Comparison of ENCODE assay signal across 3 cellular contexts in genomic region chr6:25006565-25007001, GRCh38.
TF ChIP-seq lines count a peak whose summit lies in the region.

No MANE protein-coding gene starts in this region.

TF ChIP-seq in liver, 16 proteins besides CTCF, POLR2A, EP300 and RAD21:
- TF ChIP-seq, protein P1, sequence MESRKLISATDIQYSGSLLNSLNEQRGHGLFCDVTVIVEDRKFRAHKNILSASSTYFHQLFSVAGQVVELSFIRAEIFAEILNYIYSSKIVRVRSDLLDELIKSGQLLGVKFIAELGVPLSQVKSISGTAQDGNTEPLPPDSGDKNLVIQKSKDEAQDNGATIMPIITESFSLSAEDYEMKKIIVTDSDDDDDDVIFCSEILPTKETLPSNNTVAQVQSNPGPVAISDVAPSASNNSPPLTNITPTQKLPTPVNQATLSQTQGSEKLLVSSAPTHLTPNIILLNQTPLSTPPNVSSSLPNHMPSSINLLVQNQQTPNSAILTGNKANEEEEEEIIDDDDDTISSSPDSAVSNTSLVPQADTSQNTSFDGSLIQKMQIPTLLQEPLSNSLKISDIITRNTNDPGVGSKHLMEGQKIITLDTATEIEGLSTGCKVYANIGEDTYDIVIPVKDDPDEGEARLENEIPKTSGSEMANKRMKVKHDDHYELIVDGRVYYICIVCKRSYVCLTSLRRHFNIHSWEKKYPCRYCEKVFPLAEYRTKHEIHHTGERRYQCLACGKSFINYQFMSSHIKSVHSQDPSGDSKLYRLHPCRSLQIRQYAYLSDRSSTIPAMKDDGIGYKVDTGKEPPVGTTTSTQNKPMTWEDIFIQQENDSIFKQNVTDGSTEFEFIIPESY (IDR thresholded peaks at IDR 0.05), result peak; percentile 16
- TF ChIP-seq REST (IDR thresholded peaks at IDR 0.05) (no peak), EGR1 (IDR thresholded peaks at IDR 0.05; ENCODE audit: low read depth in 2 of 2) (peak; percentile 66 to 92), NR2F2 (IDR thresholded peaks at IDR 0.05) (no peak), GABPA (IDR thresholded peaks at IDR 0.05 in 1 of 2, conservative IDR thresholded peaks at IDR 0.05 in 1 of 2) (peak; percentile 37 to 68), FOXA1 (IDR thresholded peaks at IDR 0.05) (no peak), SP1 (IDR thresholded peaks at IDR 0.05) (peak; percentile 80), TAF1 (conservative IDR thresholded peaks at IDR 0.05) (no peak), RXRA (IDR thresholded peaks at IDR 0.05) (peak; percentile 45 to 48), YY1 (IDR thresholded peaks at IDR 0.05) (peak; percentile 48), FOXA2 (IDR thresholded peaks at IDR 0.05) (no peak), HNF4G (IDR thresholded peaks at IDR 0.05) (no peak), JUND (IDR thresholded peaks at IDR 0.05) (peak; percentile 55 to 93), HNF4A (conservative IDR thresholded peaks at IDR 0.05) (peak; percentile 38 to 53)
- TF ChIP-seq, protein P2, sequence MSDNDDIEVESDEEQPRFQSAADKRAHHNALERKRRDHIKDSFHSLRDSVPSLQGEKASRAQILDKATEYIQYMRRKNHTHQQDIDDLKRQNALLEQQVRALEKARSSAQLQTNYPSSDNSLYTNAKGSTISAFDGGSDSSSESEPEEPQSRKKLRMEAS (IDR thresholded peaks at IDR 0.05), result peak; percentile 93
- TF ChIP-seq, protein P3, sequence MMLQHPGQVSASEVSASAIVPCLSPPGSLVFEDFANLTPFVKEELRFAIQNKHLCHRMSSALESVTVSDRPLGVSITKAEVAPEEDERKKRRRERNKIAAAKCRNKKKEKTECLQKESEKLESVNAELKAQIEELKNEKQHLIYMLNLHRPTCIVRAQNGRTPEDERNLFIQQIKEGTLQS (IDR thresholded peaks at IDR 0.05), result peak; percentile 45

TF ChIP-seq in HepG2, 621 proteins besides CTCF, POLR2A, EP300 and RAD21 (continued from another document):
- TF ChIP-seq PRPF4 (IDR thresholded peaks at IDR 0.05; ENCODE audit: low read depth, low read length, poor library complexity, severe bottlenecking), result no peak
- TF ChIP-seq ZNF781 (CRISPR knock-in tag; IDR thresholded peaks at IDR 0.05; ENCODE audit: borderline replicate concordance, not compliant biosample characterization), result no peak
- TF ChIP-seq FOSL1 (CRISPR knock-in tag; IDR thresholded peaks at IDR 0.05; ENCODE audit: borderline replicate concordance), result no peak
- no peak for TF ChIP-seq RORA (CRISPR knock-in tag; IDR thresholded peaks at IDR 0.05)
- no peak for TF ChIP-seq TOE1 (CRISPR knock-in tag; IDR thresholded peaks at IDR 0.05)
- TF ChIP-seq MTA3 (CRISPR knock-in tag; IDR thresholded peaks at IDR 0.05), result no peak
- TF ChIP-seq FOXO1 (CRISPR knock-in tag; IDR thresholded peaks at IDR 0.05), result no peak
- no peak for TF ChIP-seq ZBTB8A (CRISPR knock-in tag; IDR thresholded peaks at IDR 0.05; ENCODE audit: borderline replicate concordance, low read depth)
- no peak for TF ChIP-seq NFE2L2 (IDR thresholded peaks at IDR 0.05; ENCODE audit: low read length)
- no peak for TF ChIP-seq ZNF619 (CRISPR knock-in tag; IDR thresholded peaks at IDR 0.05)
- TF ChIP-seq CC2D1A (CRISPR knock-in tag; IDR thresholded peaks at IDR 0.05), result no peak
TF ChIP-seq in HepG2: peak in this region for 0.

TF ChIP-seq in K562, 482 proteins besides CTCF, POLR2A, EP300 and RAD21:
- TF ChIP-seq, protein P4, sequence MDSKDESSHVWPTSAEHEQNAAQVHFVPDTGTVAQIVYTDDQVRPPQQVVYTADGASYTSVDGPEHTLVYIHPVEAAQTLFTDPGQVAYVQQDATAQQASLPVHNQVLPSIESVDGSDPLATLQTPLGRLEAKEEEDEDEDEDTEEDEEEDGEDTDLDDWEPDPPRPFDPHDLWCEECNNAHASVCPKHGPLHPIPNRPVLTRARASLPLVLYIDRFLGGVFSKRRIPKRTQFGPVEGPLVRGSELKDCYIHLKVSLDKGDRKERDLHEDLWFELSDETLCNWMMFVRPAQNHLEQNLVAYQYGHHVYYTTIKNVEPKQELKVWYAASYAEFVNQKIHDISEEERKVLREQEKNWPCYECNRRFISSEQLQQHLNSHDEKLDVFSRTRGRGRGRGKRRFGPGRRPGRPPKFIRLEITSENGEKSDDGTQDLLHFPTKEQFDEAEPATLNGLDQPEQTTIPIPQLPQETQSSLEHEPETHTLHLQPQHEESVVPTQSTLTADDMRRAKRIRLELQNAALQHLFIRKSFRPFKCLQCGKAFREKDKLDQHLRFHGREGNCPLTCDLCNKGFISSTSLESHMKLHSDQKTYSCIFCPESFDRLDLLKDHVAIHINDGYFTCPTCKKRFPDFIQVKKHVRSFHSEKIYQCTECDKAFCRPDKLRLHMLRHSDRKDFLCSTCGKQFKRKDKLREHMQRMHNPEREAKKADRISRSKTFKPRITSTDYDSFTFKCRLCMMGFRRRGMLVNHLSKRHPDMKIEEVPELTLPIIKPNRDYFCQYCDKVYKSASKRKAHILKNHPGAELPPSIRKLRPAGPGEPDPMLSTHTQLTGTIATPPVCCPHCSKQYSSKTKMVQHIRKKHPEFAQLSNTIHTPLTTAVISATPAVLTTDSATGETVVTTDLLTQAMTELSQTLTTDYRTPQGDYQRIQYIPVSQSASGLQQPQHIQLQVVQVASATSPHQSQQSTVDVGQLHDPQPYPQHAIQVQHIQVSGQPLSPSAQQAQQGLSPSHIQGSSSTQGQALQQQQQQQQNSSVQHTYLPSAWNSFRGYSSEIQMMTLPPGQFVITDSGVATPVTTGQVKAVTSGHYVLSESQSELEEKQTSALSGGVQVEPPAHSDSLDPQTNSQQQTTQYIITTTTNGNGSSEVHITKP (IDR thresholded peaks at IDR 0.05; ENCODE audit: partially characterized antibody), result peak; percentile 41
- no peak for TF ChIP-seq ZBED1 (IDR thresholded peaks at IDR 0.05)
- peak; percentile 40; the same call in 1 of the 2 replicates for TF ChIP-seq CTBP1 (IDR thresholded peaks at IDR 0.05; ENCODE audit: borderline replicate concordance)
- TF ChIP-seq ETV6 (IDR thresholded peaks at IDR 0.05; ENCODE audit: borderline replicate concordance in 1 of 2, low read depth in 2 of 2, low read length in 1 of 2), result peak in 1 of 2 experiments; percentile 97; a peak in 3 of 4 replicates
- TF ChIP-seq ETV6 (CRISPR knock-in tag; IDR thresholded peaks at IDR 0.05; ENCODE audit: borderline replicate concordance), result no peak
- TF ChIP-seq ATF7 (IDR thresholded peaks at IDR 0.05), result 0 out of 2 replicates have a peak, but pooled peaks have one; percentile 30
- no peak for TF ChIP-seq BRF1 (IDR thresholded peaks at IDR 0.05; ENCODE audit: borderline replicate concordance, extremely low read depth, insufficient read length)
- peak; percentile 81 for TF ChIP-seq MEF2D (tag; conservative IDR thresholded peaks at IDR 0.05; ENCODE audit: low read depth)
- peak; percentile 23; the same call in 1 of the 2 replicates for TF ChIP-seq ETV1 (tag; conservative IDR thresholded peaks at IDR 0.05; ENCODE audit: low read depth)
- TF ChIP-seq ZNF146 (CRISPR knock-in tag; IDR thresholded peaks at IDR 0.05; ENCODE audit: unreplicated experiment), result no peak
- TF ChIP-seq GABPA (tag; conservative IDR thresholded peaks at IDR 0.05; ENCODE audit: low read depth), result peak; percentile 71
- TF ChIP-seq BHLHE40 (IDR thresholded peaks at IDR 0.05; ENCODE audit: low read length), result peak; percentile 20; the same call in 1 of the 2 replicates
- no peak for TF ChIP-seq ZNF197 (CRISPR knock-in tag; IDR thresholded peaks at IDR 0.05; ENCODE audit: low read depth)
- TF ChIP-seq CEBPB (tag; IDR thresholded peaks at IDR 0.05), result 0 out of 2 replicates have a peak, but pooled peaks have one; percentile 13
- TF ChIP-seq JUND (IDR thresholded peaks at IDR 0.05; ENCODE audit: borderline replicate concordance, low read depth, low read length), result no peak
- TF ChIP-seq JUND (tag; IDR thresholded peaks at IDR 0.05; ENCODE audit: borderline replicate concordance, low read depth, low read length), result peak; percentile 25; the same call in 1 of the 3 replicates
- TF ChIP-seq KLF10 (CRISPR knock-in tag; IDR thresholded peaks at IDR 0.05), result no peak
- TF ChIP-seq SRF (CRISPR knock-in tag; IDR thresholded peaks at IDR 0.05), result peak in 1 of 2 experiments; percentile 86; a peak in 2 of 4 replicates
- TF ChIP-seq KAT7 (CRISPR knock-in tag; IDR thresholded peaks at IDR 0.05; ENCODE audit: borderline replicate concordance), result no peak
- peak; percentile 85 for TF ChIP-seq ZBTB9 (CRISPR knock-in tag; IDR thresholded peaks at IDR 0.05)
- no peak for TF ChIP-seq ZNF23 (CRISPR knock-in tag; IDR thresholded peaks at IDR 0.05)
- TF ChIP-seq GMEB1 (CRISPR knock-in tag; IDR thresholded peaks at IDR 0.05), result no peak
